ENCODE assay signal across 17 cellular contexts in genomic region chr5:94440015-94440414, GRCh38.
"Had no signal": no experiment of that assay in that cellular context is flagged by ENCODE, and none has a peak within 500 bp of the region (broad histone marks: within the 10 kb centered on the region; RNA-seq: fewer than 3 reads in every experiment).

No MANE protein-coding gene starts in this region.

- H3K4me1 ChIP-seq: adrenal gland, esophagus muscularis mucosa, lower lobe of right lung, pancreas, sigmoid colon, upper lobe of left lung had no signal

- H3K36me3 ChIP-seq: adrenal gland, lower lobe of right lung, neutrophil, thoracic aorta, upper lobe of left lung, WERI-Rb-1 had no signal

- H3K4me3 ChIP-seq: adrenal gland, esophagus muscularis mucosa, lower lobe of right lung, pancreas, sigmoid colon, thoracic aorta, upper lobe of left lung had no signal

- DNase-seq: activated CD4-positive, alpha-beta T cell treated with anti-CD3 and anti-CD28 coated beads for 1 hour; activated gamma-delta T cell; adrenal gland; cerebellar nuclear complex; dermis blood vessel endothelial cell; effector memory CD4-positive, alpha-beta T cell; islet precursor cell; left colon; lower lobe of right lung; pancreas; sigmoid colon; stimulated activated CD4-positive, alpha-beta T cell treated with anti-CD3 and anti-CD28 coated beads, Interleukin-4, amount 100 ng/mL, for 24 hours; upper lobe of left lung; WERI-Rb-1 had no signal

- H3K9me3 ChIP-seq: adrenal gland, esophagus muscularis mucosa, lower lobe of right lung, neutrophil, pancreas, sigmoid colon, thoracic aorta, upper lobe of left lung had no signal

- H3K27me3 ChIP-seq: adrenal gland, esophagus muscularis mucosa, neutrophil, pancreas, sigmoid colon, upper lobe of left lung had no signal

- H3K27ac ChIP-seq: adrenal gland, esophagus muscularis mucosa, lower lobe of right lung, neutrophil, pancreas, sigmoid colon, thoracic aorta, upper lobe of left lung, WERI-Rb-1 had no signal
